ENCODE assay signal across 1 cellular context in the genomic region with DNA sequence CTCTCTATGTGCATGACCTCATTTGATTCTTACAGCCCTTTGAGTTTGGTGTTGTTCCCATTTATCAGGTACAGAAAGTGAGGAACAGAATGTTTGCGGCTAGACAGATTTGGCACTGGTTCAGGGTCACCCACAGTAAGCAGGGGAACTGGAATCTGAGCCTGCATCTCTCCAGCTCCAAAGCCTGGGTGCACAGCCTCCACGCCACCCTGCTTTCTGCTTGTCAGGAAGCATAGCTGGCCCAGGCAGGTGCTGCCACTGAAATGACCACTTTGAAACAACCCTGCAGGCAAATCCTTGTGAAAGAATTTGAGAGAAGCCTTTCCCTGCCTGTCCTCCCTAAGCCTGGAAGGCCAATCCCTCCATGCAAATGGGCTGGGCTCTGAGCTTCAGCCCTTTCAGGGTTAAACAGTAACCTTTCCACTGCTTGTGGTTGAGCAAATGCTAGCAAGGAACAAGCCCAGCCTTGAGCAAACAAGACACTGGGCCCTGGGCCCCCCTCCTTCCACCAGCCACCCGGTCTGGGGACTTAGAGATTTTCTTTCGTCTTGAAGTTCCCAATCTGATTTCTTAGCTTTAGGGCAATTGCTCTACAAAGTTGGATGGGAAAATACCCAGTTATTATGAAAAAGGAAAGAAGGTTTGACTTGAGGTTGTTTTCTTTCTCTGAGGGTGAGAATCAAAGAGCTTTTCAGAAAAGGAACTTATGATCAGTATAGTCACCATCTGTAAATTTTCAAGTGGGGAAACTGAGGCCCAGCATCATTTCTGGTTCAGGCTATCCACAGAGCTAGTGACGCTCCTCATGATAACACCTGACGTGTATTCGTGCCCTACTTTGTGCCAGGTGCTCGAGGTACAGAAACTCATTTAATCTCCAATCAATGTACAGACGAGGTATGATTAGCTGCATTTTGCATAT.
TF ChIP-seq lines count a peak whose summit lies in the region.

No MANE protein-coding gene starts in this region.

TF ChIP-seq in HepG2, 621 proteins besides CTCF, POLR2A, EP300 and RAD21 (continued from another document and continues in another):
- peak; percentile 85 for TF ChIP-seq CEBPG (CRISPR knock-in tag; IDR thresholded peaks at IDR 0.05)
- TF ChIP-seq, protein P1, sequence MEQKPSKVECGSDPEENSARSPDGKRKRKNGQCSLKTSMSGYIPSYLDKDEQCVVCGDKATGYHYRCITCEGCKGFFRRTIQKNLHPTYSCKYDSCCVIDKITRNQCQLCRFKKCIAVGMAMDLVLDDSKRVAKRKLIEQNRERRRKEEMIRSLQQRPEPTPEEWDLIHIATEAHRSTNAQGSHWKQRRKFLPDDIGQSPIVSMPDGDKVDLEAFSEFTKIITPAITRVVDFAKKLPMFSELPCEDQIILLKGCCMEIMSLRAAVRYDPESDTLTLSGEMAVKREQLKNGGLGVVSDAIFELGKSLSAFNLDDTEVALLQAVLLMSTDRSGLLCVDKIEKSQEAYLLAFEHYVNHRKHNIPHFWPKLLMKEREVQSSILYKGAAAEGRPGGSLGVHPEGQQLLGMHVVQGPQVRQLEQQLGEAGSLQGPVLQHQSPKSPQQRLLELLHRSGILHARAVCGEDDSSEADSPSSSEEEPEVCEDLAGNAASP (CRISPR knock-in tag; IDR thresholded peaks at IDR 0.05; ENCODE audit: borderline replicate concordance): 0 out of 2 replicates have a peak, but pooled peaks have one; percentile 41
- peak; percentile 73; the same call in 1 of the 2 replicates for TF ChIP-seq MED1 (CRISPR knock-in tag; IDR thresholded peaks at IDR 0.05)
- no peak for TF ChIP-seq KLF13 (CRISPR knock-in tag; IDR thresholded peaks at IDR 0.05)
- no peak for TF ChIP-seq CENPT (CRISPR knock-in tag; IDR thresholded peaks at IDR 0.05; ENCODE audit: low read depth)
- TF ChIP-seq ZNF180 (CRISPR knock-in tag; IDR thresholded peaks at IDR 0.05; ENCODE audit: borderline replicate concordance, low read depth): no peak
- TF ChIP-seq FOXA1 (IDR thresholded peaks at IDR 0.05): no peak
- TF ChIP-seq FOXA1 (CRISPR knock-in tag; IDR thresholded peaks at IDR 0.05): peak; percentile 87
- TF ChIP-seq, protein P2, sequence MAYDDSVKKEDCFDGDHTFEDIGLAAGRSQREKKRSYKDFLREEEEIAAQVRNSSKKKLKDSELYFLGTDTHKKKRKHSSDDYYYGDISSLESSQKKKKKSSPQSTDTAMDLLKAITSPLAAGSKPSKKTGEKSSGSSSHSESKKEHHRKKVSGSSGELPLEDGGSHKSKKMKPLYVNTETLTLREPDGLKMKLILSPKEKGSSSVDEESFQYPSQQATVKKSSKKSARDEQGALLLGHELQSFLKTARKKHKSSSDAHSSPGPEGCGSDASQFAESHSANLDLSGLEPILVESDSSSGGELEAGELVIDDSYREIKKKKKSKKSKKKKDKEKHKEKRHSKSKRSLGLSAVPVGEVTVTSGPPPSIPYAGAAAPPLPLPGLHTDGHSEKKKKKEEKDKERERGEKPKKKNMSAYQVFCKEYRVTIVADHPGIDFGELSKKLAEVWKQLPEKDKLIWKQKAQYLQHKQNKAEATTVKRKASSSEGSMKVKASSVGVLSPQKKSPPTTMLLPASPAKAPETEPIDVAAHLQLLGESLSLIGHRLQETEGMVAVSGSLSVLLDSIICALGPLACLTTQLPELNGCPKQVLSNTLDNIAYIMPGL (CRISPR knock-in tag; IDR thresholded peaks at IDR 0.05; ENCODE audit: borderline replicate concordance in 1 of 2, low read depth in 1 of 2): peak in 1 of 2 experiments; percentile 15; a peak in 1 of 4 replicates
- TF ChIP-seq ZNF720 (CRISPR knock-in tag; IDR thresholded peaks at IDR 0.05): no peak
- peak; percentile 99 for TF ChIP-seq ZNF629 (CRISPR knock-in tag; conservative IDR thresholded peaks at IDR 0.05)
- TF ChIP-seq KDM3A (CRISPR knock-in tag; IDR thresholded peaks at IDR 0.05; ENCODE audit: low read depth): peak; percentile 66
- no peak for TF ChIP-seq PAX8 (CRISPR knock-in tag; IDR thresholded peaks at IDR 0.05; ENCODE audit: borderline replicate concordance)
- no peak for TF ChIP-seq KDM2A (CRISPR knock-in tag; IDR thresholded peaks at IDR 0.05; ENCODE audit: borderline replicate concordance, low read depth)
- TF ChIP-seq, protein P3, sequence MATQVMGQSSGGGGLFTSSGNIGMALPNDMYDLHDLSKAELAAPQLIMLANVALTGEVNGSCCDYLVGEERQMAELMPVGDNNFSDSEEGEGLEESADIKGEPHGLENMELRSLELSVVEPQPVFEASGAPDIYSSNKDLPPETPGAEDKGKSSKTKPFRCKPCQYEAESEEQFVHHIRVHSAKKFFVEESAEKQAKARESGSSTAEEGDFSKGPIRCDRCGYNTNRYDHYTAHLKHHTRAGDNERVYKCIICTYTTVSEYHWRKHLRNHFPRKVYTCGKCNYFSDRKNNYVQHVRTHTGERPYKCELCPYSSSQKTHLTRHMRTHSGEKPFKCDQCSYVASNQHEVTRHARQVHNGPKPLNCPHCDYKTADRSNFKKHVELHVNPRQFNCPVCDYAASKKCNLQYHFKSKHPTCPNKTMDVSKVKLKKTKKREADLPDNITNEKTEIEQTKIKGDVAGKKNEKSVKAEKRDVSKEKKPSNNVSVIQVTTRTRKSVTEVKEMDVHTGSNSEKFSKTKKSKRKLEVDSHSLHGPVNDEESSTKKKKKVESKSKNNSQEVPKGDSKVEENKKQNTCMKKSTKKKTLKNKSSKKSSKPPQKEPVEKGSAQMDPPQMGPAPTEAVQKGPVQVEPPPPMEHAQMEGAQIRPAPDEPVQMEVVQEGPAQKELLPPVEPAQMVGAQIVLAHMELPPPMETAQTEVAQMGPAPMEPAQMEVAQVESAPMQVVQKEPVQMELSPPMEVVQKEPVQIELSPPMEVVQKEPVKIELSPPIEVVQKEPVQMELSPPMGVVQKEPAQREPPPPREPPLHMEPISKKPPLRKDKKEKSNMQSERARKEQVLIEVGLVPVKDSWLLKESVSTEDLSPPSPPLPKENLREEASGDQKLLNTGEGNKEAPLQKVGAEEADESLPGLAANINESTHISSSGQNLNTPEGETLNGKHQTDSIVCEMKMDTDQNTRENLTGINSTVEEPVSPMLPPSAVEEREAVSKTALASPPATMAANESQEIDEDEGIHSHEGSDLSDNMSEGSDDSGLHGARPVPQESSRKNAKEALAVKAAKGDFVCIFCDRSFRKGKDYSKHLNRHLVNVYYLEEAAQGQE (IDR thresholded peaks at IDR 0.05; ENCODE audit: borderline replicate concordance in 1 of 2, low read depth in 1 of 2, low read length in 2 of 2): 0 out of 4 replicates have a peak, but pooled peaks of 1 of the 2 experiments have one; percentile 8
- TF ChIP-seq, protein P4, sequence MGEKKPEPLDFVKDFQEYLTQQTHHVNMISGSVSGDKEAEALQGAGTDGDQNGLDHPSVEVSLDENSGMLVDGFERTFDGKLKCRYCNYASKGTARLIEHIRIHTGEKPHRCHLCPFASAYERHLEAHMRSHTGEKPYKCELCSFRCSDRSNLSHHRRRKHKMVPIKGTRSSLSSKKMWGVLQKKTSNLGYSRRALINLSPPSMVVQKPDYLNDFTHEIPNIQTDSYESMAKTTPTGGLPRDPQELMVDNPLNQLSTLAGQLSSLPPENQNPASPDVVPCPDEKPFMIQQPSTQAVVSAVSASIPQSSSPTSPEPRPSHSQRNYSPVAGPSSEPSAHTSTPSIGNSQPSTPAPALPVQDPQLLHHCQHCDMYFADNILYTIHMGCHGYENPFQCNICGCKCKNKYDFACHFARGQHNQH (CRISPR knock-in tag; IDR thresholded peaks at IDR 0.05): peak; percentile 84
- 0 out of 2 replicates have a peak, but pooled peaks have one; percentile 47 for TF ChIP-seq ZNF160 (CRISPR knock-in tag; IDR thresholded peaks at IDR 0.05)
- TF ChIP-seq CCAR2 (optimal IDR thresholded peaks at IDR 0.05; ENCODE audit: low read depth, low read length): peak; percentile 76
- peak; percentile 66 for TF ChIP-seq ESRRA (CRISPR knock-in tag; IDR thresholded peaks at IDR 0.05; ENCODE audit: low read depth)
- no peak for TF ChIP-seq STAT5B (CRISPR knock-in tag; IDR thresholded peaks at IDR 0.05)
- TF ChIP-seq, protein P5, sequence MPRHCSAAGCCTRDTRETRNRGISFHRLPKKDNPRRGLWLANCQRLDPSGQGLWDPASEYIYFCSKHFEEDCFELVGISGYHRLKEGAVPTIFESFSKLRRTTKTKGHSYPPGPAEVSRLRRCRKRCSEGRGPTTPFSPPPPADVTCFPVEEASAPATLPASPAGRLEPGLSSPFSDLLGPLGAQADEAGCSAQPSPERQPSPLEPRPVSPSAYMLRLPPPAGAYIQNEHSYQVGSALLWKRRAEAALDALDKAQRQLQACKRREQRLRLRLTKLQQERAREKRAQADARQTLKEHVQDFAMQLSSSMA (CRISPR knock-in tag; IDR thresholded peaks at IDR 0.05): 0 out of 2 replicates have a peak, but pooled peaks have one; percentile 24
- TF ChIP-seq U2AF2 (IDR thresholded peaks at IDR 0.05; ENCODE audit: low read depth, low read length): no peak
- TF ChIP-seq KMT2A (CRISPR knock-in tag; IDR thresholded peaks at IDR 0.05): peak; percentile 40; the same call in 1 of the 2 replicates
- TF ChIP-seq FOXO1 (CRISPR knock-in tag; IDR thresholded peaks at IDR 0.05): 0 out of 2 replicates have a peak, but pooled peaks have one; percentile 32
- TF ChIP-seq NR2F6 (IDR thresholded peaks at IDR 0.05): peak; percentile 48; the same call in 1 of the 2 replicates
- TF ChIP-seq NR2F6 (CRISPR knock-in tag; IDR thresholded peaks at IDR 0.05): peak; percentile 55; the same call in 1 of the 2 replicates
- no peak for TF ChIP-seq ATF7-NPFF (CRISPR knock-in tag; IDR thresholded peaks at IDR 0.05; ENCODE audit: low read depth)
- peak; percentile 97 for TF ChIP-seq ADNP (CRISPR knock-in tag; IDR thresholded peaks at IDR 0.05)
- TF ChIP-seq EZH2 (conservative IDR thresholded peaks at IDR 0.05; ENCODE audit: low read depth, low read length): no peak
- TF ChIP-seq, protein P6, sequence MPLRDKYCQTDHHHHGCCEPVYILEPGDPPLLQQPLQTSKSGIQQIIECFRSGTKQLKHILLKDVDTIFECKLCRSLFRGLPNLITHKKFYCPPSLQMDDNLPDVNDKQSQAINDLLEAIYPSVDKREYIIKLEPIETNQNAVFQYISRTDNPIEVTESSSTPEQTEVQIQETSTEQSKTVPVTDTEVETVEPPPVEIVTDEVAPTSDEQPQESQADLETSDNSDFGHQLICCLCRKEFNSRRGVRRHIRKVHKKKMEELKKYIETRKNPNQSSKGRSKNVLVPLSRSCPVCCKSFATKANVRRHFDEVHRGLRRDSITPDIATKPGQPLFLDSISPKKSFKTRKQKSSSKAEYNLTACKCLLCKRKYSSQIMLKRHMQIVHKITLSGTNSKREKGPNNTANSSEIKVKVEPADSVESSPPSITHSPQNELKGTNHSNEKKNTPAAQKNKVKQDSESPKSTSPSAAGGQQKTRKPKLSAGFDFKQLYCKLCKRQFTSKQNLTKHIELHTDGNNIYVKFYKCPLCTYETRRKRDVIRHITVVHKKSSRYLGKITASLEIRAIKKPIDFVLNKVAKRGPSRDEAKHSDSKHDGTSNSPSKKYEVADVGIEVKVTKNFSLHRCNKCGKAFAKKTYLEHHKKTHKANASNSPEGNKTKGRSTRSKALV (CRISPR knock-in tag; IDR thresholded peaks at IDR 0.05): no peak
- TF ChIP-seq KLF6 (CRISPR knock-in tag; IDR thresholded peaks at IDR 0.05): 0 out of 2 replicates have a peak, but pooled peaks have one; percentile 40
- TF ChIP-seq TBX3 (IDR thresholded peaks at IDR 0.05; ENCODE audit: borderline replicate concordance): no peak
- no peak for TF ChIP-seq YY1 (IDR thresholded peaks at IDR 0.05; ENCODE audit: insufficient read depth, insufficient replicate concordance, low read depth, low read length)
- peak; percentile 62 for TF ChIP-seq ZNF317 (CRISPR knock-in tag; IDR thresholded peaks at IDR 0.05)
- no peak for TF ChIP-seq NFYC (CRISPR knock-in tag; IDR thresholded peaks at IDR 0.05)
- TF ChIP-seq, protein P7, sequence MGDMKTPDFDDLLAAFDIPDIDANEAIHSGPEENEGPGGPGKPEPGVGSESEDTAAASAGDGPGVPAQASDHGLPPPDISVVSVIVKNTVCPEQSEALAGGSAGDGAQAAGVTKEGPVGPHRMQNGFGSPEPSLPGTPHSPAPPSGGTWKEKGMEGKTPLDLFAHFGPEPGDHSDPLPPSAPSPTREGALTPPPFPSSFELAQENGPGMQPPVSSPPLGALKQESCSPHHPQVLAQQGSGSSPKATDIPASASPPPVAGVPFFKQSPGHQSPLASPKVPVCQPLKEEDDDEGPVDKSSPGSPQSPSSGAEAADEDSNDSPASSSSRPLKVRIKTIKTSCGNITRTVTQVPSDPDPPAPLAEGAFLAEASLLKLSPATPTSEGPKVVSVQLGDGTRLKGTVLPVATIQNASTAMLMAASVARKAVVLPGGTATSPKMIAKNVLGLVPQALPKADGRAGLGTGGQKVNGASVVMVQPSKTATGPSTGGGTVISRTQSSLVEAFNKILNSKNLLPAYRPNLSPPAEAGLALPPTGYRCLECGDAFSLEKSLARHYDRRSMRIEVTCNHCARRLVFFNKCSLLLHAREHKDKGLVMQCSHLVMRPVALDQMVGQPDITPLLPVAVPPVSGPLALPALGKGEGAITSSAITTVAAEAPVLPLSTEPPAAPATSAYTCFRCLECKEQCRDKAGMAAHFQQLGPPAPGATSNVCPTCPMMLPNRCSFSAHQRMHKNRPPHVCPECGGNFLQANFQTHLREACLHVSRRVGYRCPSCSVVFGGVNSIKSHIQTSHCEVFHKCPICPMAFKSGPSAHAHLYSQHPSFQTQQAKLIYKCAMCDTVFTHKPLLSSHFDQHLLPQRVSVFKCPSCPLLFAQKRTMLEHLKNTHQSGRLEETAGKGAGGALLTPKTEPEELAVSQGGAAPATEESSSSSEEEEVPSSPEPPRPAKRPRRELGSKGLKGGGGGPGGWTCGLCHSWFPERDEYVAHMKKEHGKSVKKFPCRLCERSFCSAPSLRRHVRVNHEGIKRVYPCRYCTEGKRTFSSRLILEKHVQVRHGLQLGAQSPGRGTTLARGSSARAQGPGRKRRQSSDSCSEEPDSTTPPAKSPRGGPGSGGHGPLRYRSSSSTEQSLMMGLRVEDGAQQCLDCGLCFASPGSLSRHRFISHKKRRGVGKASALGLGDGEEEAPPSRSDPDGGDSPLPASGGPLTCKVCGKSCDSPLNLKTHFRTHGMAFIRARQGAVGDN (CRISPR knock-in tag; IDR thresholded peaks at IDR 0.05): peak; percentile 66
- no peak for TF ChIP-seq IKZF1 (IDR thresholded peaks at IDR 0.05)
- TF ChIP-seq ZNF543 (CRISPR knock-in tag; IDR thresholded peaks at IDR 0.05): no peak
- no peak for TF ChIP-seq ZNF747 (CRISPR knock-in tag; IDR thresholded peaks at IDR 0.05; ENCODE audit: borderline replicate concordance)
- TF ChIP-seq YEATS4 (CRISPR knock-in tag; IDR thresholded peaks at IDR 0.05; ENCODE audit: borderline replicate concordance): peak; percentile 41; the same call in 1 of the 2 replicates
- peak; percentile 55; the same call in 1 of the 2 replicates for TF ChIP-seq SMAD3 (CRISPR knock-in tag; IDR thresholded peaks at IDR 0.05)
